Comparison of ENCODE assay signal across 1 cellular context in the genomic region with DNA sequence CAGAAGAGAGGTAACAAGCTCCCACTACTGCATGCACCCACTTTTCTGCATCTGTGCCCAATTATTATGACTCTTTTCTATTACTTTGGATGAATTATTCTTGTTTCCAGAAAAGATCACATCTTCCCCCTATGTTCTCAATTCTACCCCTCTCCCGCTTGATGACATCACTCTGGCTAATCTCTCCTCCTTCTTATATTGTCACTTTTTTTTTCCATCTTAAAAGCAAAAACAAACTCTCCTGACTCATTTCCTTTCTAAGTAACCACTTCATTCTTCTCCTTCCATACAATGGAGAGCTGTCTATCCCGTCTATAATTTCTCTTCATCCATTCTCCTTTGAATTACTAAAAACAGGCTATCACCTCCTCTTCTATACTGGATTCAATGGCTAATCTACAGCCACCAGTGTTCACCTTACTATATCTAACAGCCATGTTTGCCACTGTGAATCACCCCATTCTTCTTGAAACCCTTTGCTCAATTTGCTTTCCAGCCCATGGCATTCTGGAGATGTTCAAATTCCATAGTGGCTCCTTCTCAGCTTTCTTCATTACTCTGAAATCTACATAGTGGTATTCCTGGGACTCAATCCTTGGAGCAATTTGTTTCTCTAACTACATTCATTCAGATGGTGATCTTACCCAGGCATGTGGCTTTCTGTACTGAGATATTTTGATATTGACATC.
TF ChIP-seq lines count a peak whose summit lies in the region.

No MANE protein-coding gene starts in this region.

TF ChIP-seq in GM23338, 12 proteins besides CTCF, POLR2A, EP300 and RAD21:
- no peak for TF ChIP-seq ZNF114 (CRISPR knock-in tag; IDR thresholded peaks at IDR 0.05)
- no peak for TF ChIP-seq ZNF331 (CRISPR knock-in tag; IDR thresholded peaks at IDR 0.05; ENCODE audit: low read depth)
- TF ChIP-seq STAT1 (IDR thresholded peaks at IDR 0.05; ENCODE audit: unreplicated experiment): no peak
- no peak for TF ChIP-seq POLR2AphosphoS5 (IDR thresholded peaks at IDR 0.05; ENCODE audit: low read depth)
- no peak for TF ChIP-seq NANOG (IDR thresholded peaks at IDR 0.05; ENCODE audit: borderline replicate concordance)
- no peak for TF ChIP-seq EZH2 (IDR thresholded peaks at IDR 0.05; ENCODE audit: low read depth, unreplicated experiment)
- TF ChIP-seq, protein P1, sequence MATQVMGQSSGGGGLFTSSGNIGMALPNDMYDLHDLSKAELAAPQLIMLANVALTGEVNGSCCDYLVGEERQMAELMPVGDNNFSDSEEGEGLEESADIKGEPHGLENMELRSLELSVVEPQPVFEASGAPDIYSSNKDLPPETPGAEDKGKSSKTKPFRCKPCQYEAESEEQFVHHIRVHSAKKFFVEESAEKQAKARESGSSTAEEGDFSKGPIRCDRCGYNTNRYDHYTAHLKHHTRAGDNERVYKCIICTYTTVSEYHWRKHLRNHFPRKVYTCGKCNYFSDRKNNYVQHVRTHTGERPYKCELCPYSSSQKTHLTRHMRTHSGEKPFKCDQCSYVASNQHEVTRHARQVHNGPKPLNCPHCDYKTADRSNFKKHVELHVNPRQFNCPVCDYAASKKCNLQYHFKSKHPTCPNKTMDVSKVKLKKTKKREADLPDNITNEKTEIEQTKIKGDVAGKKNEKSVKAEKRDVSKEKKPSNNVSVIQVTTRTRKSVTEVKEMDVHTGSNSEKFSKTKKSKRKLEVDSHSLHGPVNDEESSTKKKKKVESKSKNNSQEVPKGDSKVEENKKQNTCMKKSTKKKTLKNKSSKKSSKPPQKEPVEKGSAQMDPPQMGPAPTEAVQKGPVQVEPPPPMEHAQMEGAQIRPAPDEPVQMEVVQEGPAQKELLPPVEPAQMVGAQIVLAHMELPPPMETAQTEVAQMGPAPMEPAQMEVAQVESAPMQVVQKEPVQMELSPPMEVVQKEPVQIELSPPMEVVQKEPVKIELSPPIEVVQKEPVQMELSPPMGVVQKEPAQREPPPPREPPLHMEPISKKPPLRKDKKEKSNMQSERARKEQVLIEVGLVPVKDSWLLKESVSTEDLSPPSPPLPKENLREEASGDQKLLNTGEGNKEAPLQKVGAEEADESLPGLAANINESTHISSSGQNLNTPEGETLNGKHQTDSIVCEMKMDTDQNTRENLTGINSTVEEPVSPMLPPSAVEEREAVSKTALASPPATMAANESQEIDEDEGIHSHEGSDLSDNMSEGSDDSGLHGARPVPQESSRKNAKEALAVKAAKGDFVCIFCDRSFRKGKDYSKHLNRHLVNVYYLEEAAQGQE (IDR thresholded peaks at IDR 0.05; ENCODE audit: unreplicated experiment): no peak
- no peak for TF ChIP-seq JUNB (IDR thresholded peaks at IDR 0.05; ENCODE audit: unreplicated experiment)
- TF ChIP-seq, protein P2, sequence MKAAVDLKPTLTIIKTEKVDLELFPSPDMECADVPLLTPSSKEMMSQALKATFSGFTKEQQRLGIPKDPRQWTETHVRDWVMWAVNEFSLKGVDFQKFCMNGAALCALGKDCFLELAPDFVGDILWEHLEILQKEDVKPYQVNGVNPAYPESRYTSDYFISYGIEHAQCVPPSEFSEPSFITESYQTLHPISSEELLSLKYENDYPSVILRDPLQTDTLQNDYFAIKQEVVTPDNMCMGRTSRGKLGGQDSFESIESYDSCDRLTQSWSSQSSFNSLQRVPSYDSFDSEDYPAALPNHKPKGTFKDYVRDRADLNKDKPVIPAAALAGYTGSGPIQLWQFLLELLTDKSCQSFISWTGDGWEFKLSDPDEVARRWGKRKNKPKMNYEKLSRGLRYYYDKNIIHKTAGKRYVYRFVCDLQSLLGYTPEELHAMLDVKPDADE (IDR thresholded peaks at IDR 0.05): no peak
- no peak for TF ChIP-seq CREB1 (CRISPR knock-in tag; IDR thresholded peaks at IDR 0.05; ENCODE audit: low read depth)
- TF ChIP-seq, protein P3, sequence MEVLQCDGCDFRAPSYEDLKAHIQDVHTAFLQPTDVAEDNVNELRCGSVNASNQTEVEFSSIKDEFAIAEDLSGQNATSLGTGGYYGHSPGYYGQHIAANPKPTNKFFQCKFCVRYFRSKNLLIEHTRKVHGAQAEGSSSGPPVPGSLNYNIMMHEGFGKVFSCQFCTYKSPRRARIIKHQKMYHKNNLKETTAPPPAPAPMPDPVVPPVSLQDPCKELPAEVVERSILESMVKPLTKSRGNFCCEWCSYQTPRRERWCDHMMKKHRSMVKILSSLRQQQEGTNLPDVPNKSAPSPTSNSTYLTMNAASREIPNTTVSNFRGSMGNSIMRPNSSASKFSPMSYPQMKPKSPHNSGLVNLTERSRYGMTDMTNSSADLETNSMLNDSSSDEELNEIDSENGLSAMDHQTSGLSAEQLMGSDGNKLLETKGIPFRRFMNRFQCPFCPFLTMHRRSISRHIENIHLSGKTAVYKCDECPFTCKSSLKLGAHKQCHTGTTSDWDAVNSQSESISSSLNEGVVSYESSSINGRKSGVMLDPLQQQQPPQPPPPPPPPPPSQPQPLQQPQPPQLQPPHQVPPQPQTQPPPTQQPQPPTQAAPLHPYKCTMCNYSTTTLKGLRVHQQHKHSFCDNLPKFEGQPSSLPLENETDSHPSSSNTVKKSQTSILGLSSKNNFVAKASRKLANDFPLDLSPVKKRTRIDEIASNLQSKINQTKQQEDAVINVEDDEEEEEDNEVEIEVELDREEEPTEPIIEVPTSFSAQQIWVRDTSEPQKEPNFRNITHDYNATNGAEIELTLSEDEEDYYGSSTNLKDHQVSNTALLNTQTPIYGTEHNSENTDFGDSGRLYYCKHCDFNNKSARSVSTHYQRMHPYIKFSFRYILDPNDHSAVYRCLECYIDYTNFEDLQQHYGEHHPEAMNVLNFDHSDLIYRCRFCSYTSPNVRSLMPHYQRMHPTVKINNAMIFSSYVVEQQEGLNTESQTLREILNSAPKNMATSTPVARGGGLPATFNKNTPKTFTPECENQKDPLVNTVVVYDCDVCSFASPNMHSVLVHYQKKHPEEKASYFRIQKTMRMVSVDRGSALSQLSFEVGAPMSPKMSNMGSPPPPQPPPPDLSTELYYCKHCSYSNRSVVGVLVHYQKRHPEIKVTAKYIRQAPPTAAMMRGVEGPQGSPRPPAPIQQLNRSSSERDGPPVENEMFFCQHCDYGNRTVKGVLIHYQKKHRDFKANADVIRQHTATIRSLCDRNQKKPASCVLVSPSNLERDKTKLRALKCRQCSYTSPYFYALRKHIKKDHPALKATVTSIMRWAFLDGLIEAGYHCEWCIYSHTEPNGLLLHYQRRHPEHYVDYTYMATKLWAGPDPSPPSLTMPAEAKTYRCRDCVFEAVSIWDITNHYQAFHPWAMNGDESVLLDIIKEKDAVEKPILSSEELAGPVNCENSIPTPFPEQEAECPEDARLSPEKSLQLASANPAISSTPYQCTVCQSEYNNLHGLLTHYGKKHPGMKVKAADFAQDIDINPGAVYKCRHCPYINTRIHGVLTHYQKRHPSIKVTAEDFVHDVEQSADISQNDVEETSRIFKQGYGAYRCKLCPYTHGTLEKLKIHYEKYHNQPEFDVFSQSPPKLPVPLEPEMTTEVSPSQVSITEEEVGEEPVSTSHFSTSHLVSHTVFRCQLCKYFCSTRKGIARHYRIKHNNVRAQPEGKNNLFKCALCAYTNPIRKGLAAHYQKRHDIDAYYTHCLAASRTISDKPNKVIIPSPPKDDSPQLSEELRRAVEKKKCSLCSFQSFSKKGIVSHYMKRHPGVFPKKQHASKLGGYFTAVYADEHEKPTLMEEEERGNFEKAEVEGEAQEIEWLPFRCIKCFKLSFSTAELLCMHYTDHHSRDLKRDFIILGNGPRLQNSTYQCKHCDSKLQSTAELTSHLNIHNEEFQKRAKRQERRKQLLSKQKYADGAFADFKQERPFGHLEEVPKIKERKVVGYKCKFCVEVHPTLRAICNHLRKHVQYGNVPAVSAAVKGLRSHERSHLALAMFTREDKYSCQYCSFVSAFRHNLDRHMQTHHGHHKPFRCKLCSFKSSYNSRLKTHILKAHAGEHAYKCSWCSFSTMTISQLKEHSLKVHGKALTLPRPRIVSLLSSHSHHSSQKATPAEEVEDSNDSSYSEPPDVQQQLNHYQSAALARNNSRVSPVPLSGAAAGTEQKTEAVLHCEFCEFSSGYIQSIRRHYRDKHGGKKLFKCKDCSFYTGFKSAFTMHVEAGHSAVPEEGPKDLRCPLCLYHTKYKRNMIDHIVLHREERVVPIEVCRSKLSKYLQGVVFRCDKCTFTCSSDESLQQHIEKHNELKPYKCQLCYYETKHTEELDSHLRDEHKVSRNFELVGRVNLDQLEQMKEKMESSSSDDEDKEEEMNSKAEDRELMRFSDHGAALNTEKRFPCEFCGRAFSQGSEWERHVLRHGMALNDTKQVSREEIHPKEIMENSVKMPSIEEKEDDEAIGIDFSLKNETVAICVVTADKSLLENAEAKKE (CRISPR knock-in tag; IDR thresholded peaks at IDR 0.05): no peak
- TF ChIP-seq EZH2phosphoT487 (IDR thresholded peaks at IDR 0.05; ENCODE audit: unreplicated experiment): no peak
